8 cellular contexts compared by ENCODE assay signal in the genomic region with DNA sequence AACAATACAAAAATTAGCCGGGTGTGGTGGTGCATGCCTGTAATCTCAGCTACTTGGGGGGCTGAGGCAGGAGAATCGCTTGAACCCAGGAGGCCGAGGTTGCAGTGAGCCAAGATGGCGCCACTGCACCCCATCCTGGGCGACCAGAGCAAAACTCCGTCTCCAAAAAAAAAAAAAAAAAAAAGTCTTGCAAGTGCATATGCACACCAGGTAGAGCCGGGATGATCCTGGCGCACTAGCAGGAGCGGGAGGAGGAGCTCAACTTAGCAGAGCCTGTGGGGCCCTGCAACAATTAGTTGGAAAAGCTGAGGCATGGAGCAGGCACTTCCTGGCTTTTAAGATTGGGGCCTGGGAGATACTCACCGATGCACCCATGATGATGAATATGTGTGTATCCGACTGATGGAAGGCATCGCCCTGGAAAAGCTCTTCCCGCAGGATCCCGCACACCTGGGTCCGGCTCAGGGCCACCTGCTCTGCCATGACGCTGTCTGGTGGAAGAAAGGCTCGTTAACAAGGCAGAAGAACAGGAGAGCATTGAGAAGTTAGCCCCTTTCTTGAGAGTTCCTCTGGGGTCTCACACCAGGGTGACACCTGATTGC. TPM values are rescaled to one million over a fixed set of nuclear protein-coding genes. Genes with fewer than 3 reads are reported as not detected.
DNase-seq lines count a peak whose midpoint lies in the region; ATAC-seq and TF ChIP-seq lines count a peak whose summit lies in the region.

No MANE protein-coding gene starts in this region.

- peaks cover 30% of the 10 kb centered on the region for H3K36me3 Mint-ChIP-seq in Caco-2 (ENCODE audit: insufficient read depth, unreplicated experiment)
- peaks cover 22% of the 10 kb centered on the region for H3K36me3 Mint-ChIP-seq in endodermal cell (ENCODE audit: low read depth)

- 93% methylated on average over 17 of the region's 17 CpGs; no CpG with 5 or more reads in 1 of the 2 experiments for WGBS in endodermal cell (ENCODE audit: insufficient coverage in 1 of 2, insufficient read length in 1 of 2), 2 experiments

- H3K9ac ChIP-seq in OCI-LY1 (ENCODE audit: low read length) (peak overlapping the region; percentile 93), endodermal cell (ENCODE audit: extremely low read depth, low read length, poor library complexity, severe bottlenecking) (no peak overlapping the region)

- no peaks in the 10 kb centered on the region for H3K27me3 Mint-ChIP-seq in Caco-2 (ENCODE audit: insufficient read depth, unreplicated experiment)
- no peaks in the 10 kb centered on the region for H3K27me3 Mint-ChIP-seq in endodermal cell (ENCODE audit: insufficient read depth)

- H3K4me1 Mint-ChIP-seq in Caco-2 (ENCODE audit: low read depth, unreplicated experiment) (peaks cover 10% of the 10 kb centered on the region), endodermal cell (peaks cover 7% of the 10 kb centered on the region)

- intact Hi-C loops in Caco-2 (cut with micrococcal nuclease; ENCODE audit: unreplicated experiment), result no loop called here

- H3F3A ChIP-seq in OCI-LY1 (ENCODE audit: insufficient read depth, low read length), result no peaks in the 10 kb centered on the region

- H3K79me2 ChIP-seq in OCI-LY1 (ENCODE audit: insufficient read depth, low read length) (peaks cover 17% of the 10 kb centered on the region), osteoblast (ENCODE audit: insufficient read depth, low read length) (peaks cover 50% of the 10 kb centered on the region)

- CTCF ChIA-PET in Caco-2 (lab: Charles Lee), result no interaction called here

- H3K27ac ChIP-seq in OCI-LY1 (ENCODE audit: low read depth, low read length, poor library complexity, severe bottlenecking) (no peak overlapping the region), endodermal cell (ENCODE audit: low read depth, low read length) (no peak overlapping the region), osteoblast (ENCODE audit: low read depth, low read length) (no peak overlapping the region)

- H3K4me1 ChIP-seq in Caco-2 (peaks cover 15% of the 10 kb centered on the region), OCI-LY1 (ENCODE audit: insufficient read depth, low read length, severe bottlenecking) (peaks cover 28% of the 10 kb centered on the region), endodermal cell (ENCODE audit: control insufficient read depth, insufficient read depth, low read length) (no peaks in the 10 kb centered on the region), osteoblast (ENCODE audit: insufficient read depth, low read length) (peaks cover 37% of the 10 kb centered on the region)

- peak overlapping the region; percentile 76 for H3K4me3 ChIP-seq in Caco-2 (ENCODE audit: low read depth, low read length)
- peak overlapping the region; percentile 98 for H3K4me3 ChIP-seq in OCI-LY1 (ENCODE audit: low read depth, low read length, poor library complexity, severe bottlenecking)
- H3K4me3 ChIP-seq in endodermal cell (ENCODE audit: low read length), result peak overlapping the region; percentile 88
- peak overlapping the region; percentile 81 for H3K4me3 ChIP-seq in osteoblast (ENCODE audit: insufficient read depth, low read length)

- H2AFZ ChIP-seq in OCI-LY1 (ENCODE audit: low read length), result no peak overlapping the region
- no peak overlapping the region for H2AFZ ChIP-seq in osteoblast (ENCODE audit: low read length)

- no peaks in the 10 kb centered on the region for H4K20me1 ChIP-seq in OCI-LY1 (ENCODE audit: insufficient read depth, low read length)
- peaks cover 7% of the 10 kb centered on the region for H4K20me1 ChIP-seq in osteoblast (ENCODE audit: insufficient read depth, low read length)

- no peak for ATAC-seq in HG03571 (IDR thresholded peaks at IDR 0.05; ENCODE audit: unreplicated experiment)

- H3K27me3 ChIP-seq in Caco-2 (replicated peaks; ENCODE audit: control insufficient read depth, insufficient read depth, low read length) (no peaks in the 10 kb centered on the region), OCI-LY1 (ENCODE audit: insufficient read depth, low read length) (no peaks in the 10 kb centered on the region), endodermal cell (ENCODE audit: control insufficient read depth, insufficient read depth, low read length, poor library complexity, severe bottlenecking) (no peaks in the 10 kb centered on the region), osteoblast (ENCODE audit: insufficient read depth, low read length) (no peaks in the 10 kb centered on the region)

- H3K27ac Mint-ChIP-seq in Caco-2 (ENCODE audit: unreplicated experiment) (no peak overlapping the region), endodermal cell (peak overlapping the region; percentile 68)

- TF ChIP-seq CTCF in Caco-2 (IDR thresholded peaks at IDR 0.05; ENCODE audit: insufficient read depth in 1 of 2, low read depth in 1 of 2, low read length in 1 of 2, severe bottlenecking in 1 of 2, unreplicated experiment in 1 of 2) (no peak), OCI-LY1 (IDR thresholded peaks at IDR 0.05; ENCODE audit: low read length) (no peak), endodermal cell (conservative IDR thresholded peaks at IDR 0.05) (no peak), osteoblast (IDR thresholded peaks at IDR 0.05; ENCODE audit: extremely low read depth, low read depth, low read length) (no peak)

- H3K36me3 ChIP-seq in Caco-2 (ENCODE audit: control insufficient read depth, insufficient read depth, low read length) (no peaks in the 10 kb centered on the region), OCI-LY1 (ENCODE audit: insufficient read depth, low read length) (peaks cover 10% of the 10 kb centered on the region; the same call in 1 of the 2 replicates), endodermal cell (ENCODE audit: control insufficient read depth, insufficient read depth, low read length) (peaks cover 13% of the 10 kb centered on the region), osteoblast (ENCODE audit: insufficient read depth, low read length) (peaks cover 4% of the 10 kb centered on the region)

- no peaks in the 10 kb centered on the region for H3K9me2 ChIP-seq in OCI-LY1 (ENCODE audit: low read depth, low read length)

- no peaks in the 10 kb centered on the region for H3K9me3 ChIP-seq in Caco-2
- no peaks in the 10 kb centered on the region for H3K9me3 ChIP-seq in OCI-LY1 (ENCODE audit: low read length)
- H3K9me3 ChIP-seq in endodermal cell (ENCODE audit: control insufficient read depth, low read length), result no peaks in the 10 kb centered on the region
- no peaks in the 10 kb centered on the region for H3K9me3 ChIP-seq in osteoblast (ENCODE audit: low read depth, low read length)

- peak overlapping the region; percentile 97 for H3K4me2 ChIP-seq in OCI-LY1 (ENCODE audit: low read length)
- peak overlapping the region; percentile 84 for H3K4me2 ChIP-seq in osteoblast (ENCODE audit: insufficient read depth, low read length)

- POLR2A ChIA-PET in Caco-2 (lab: Charles Lee), result no interaction called here

- H3K4me3 Mint-ChIP-seq in Caco-2 (ENCODE audit: unreplicated experiment) (peak overlapping the region; percentile 99), endodermal cell (peak overlapping the region; percentile 85)

- BruUV-seq in Caco-2 (replicated peaks; lab: Mats Ljungman, UMichigan), result no TSS peak

- H3K9me3 Mint-ChIP-seq in Caco-2 (ENCODE audit: unreplicated experiment), result no peaks in the 10 kb centered on the region
- H3K9me3 Mint-ChIP-seq in endodermal cell, result peaks cover 56% of the 10 kb centered on the region

- no peak for DNase-seq in Caco-2
- no peak for DNase-seq in endodermal cell
- peak; percentile 50 for DNase-seq in osteoblast (ENCODE audit: insufficient read length, low spot score, missing footprints)
- DNase-seq in GOT3 (lab: John Stamatoyannopoulos, UW), result no peak
- no peak for DNase-seq in NCI-H1092 (lab: John Stamatoyannopoulos, UW)
- DNase-seq in middle frontal gyrus (ENCODE audit: extremely low spot score, low spot score), result no peak

RNA-seq across cellular contexts. Expression of a gene that starts 0.9 kb away (rescaled TPM):
- 83.6 and 103 TPM in 2 replicates for total RNA-seq in Caco-2 (2022)
- 10 to 100 TPM; 71.7 to 81.4 TPM for total RNA-seq in endodermal cell
- 69.5 TPM for polyA plus RNA-seq in endodermal cell (2013, experiment 1 of 2)
- 64.0 TPM for polyA plus RNA-seq in endodermal cell (2013, experiment 2 of 2)
- 88.7 and 91.3 TPM in 2 replicates for total RNA-seq in osteoblast

RNA-seq across cellular contexts. Expression of a gene that starts 1.6 kb away (rescaled TPM):
- 28.6 and 29.3 TPM in 2 replicates for total RNA-seq in Caco-2 (2022)
- 10 to 100 TPM; 19.8 to 20.3 TPM for total RNA-seq in endodermal cell
- 16.9 TPM for polyA plus RNA-seq in endodermal cell (2013, experiment 1 of 2)
- 17.1 TPM for polyA plus RNA-seq in endodermal cell (2013, experiment 2 of 2)
- total RNA-seq in osteoblast, result 16.8 and 18.5 TPM in 2 replicates

RNA-seq across cellular contexts. Expression of a gene that starts 29.7 kb away (rescaled TPM):
- 23.0 and 27.3 TPM in 2 replicates for total RNA-seq in Caco-2 (2022)
- 10 to 100 TPM; 23.6 to 24.3 TPM for total RNA-seq in endodermal cell
- 27.7 TPM for polyA plus RNA-seq in endodermal cell (2013, experiment 1 of 2)
- polyA plus RNA-seq in endodermal cell (2013, experiment 2 of 2), result 26.2 TPM
- total RNA-seq in osteoblast, result 20.6 and 21.4 TPM in 2 replicates

RNA-seq across cellular contexts. Expression of a gene that starts 39.2 kb away (rescaled TPM):
- total RNA-seq in Caco-2 (2022), result not detected in 2 replicates
- not detected for total RNA-seq in endodermal cell
- not detected for polyA plus RNA-seq in endodermal cell (2013, experiment 1 of 2)
- polyA plus RNA-seq in endodermal cell (2013, experiment 2 of 2), result not detected
- total RNA-seq in osteoblast, result not detected in 2 replicates

RNA-seq across cellular contexts. Expression of a gene that starts 55.3 kb away (rescaled TPM):
- total RNA-seq in Caco-2 (2022), result 19.6 and 22.5 TPM in 2 replicates
- 1 to 10 TPM; 5.4 to 9.1 TPM for total RNA-seq in endodermal cell
- polyA plus RNA-seq in endodermal cell (2013, experiment 1 of 2), result 7.4 TPM
- 7.8 TPM for polyA plus RNA-seq in endodermal cell (2013, experiment 2 of 2)
- total RNA-seq in osteoblast, result 34.5 and 36.2 TPM in 2 replicates
